In the genomic region with DNA sequence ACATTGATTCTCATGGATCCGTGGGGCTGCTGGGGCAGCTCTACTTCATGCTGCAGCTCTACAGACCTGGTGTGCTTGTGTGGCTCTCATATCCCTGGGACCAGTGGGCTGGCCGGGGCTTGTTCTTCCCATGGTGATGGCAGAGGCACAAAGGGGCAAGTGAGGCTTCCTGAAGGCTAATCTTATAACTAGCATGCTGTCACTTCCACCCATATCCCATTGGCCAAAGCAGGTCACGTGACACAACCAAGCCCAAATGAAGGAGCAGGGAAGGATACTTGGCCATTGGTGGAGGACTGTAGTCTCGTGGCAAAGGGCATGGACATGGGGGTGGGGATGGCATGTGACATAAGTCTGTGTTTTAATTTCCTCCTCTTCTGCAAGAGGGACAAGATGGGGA, we compare ENCODE assay signal across 11 cellular contexts. TPM values are rescaled to one million over a fixed set of nuclear protein-coding genes. Genes with fewer than 3 reads are reported as not detected.
"Had no signal": no experiment of that assay in that cellular context is flagged by ENCODE, and none has a peak within 500 bp of the region (broad histone marks: within the 10 kb centered on the region; RNA-seq: fewer than 3 reads in every experiment).

No MANE protein-coding gene starts in this region.

- H3K9me3 ChIP-seq: left lung, neutrophil, transverse colon had no signal

- DNase-seq: activated CD4-positive, alpha-beta T cell treated with anti-CD3 and anti-CD28 coated beads, Interleukin-2, amount 10 ng/mL, durations not matched to agents 7 days and 5 days; activated naive CD8-positive, alpha-beta T cell treated with anti-CD3 and anti-CD28 coated beads for 36 hours; aorta; cerebellar nuclear complex; left lung; retina; transverse colon had no signal

- H3K27ac ChIP-seq: left lung, neutrophil, transverse colon had no signal

- H3K4me3 ChIP-seq: left lung, transverse colon had no signal

- H3K36me3 ChIP-seq: neutrophil, transverse colon had no signal

- H3K27me3 ChIP-seq: left lung, neutrophil, transverse colon had no signal

RNA-seq across cellular contexts. Expression of gene SDS, which starts 35.4 kb away (rescaled TPM):
- total RNA-seq: activated CD4-positive, alpha-beta T cell treated with anti-CD3 and anti-CD28 coated beads, Interleukin-2, amount 10 ng/mL, durations not matched to agents 7 days and 5 days; activated naive CD8-positive, alpha-beta T cell treated with anti-CD3 and anti-CD28 coated beads for 36 hours; activated T-helper 1 cell treated with anti-CD3 and anti-CD28 coated beads, Interleukin-12 subunit alpha, Interleukin-12 subunit beta, Interleukin-2, Interleukin-4 antibody, amounts not matched to agents 30 ng/mL and 10 ng/mL and 1 ng/mL, durations not matched to agents 14 hours and 24 hours and 36 hours; naive thymus-derived CD8-positive, alpha-beta T cell; T-helper 2 cell treated with Interferon-gamma antibody and Interleukin-4, amounts not matched to agents 100 ng/mL and 5 ng/mL, for 36 hours had no signal

RNA-seq across cellular contexts. Expression of gene SDSL, which starts 53.8 kb away (rescaled TPM):
- total RNA-seq: naive thymus-derived CD8-positive, alpha-beta T cell had no signal
